ENCODE assay signal across 15 cellular contexts in genomic region chr15:40918146-40918798, GRCh38. TPM values are rescaled to one million over a fixed set of nuclear protein-coding genes. Genes with fewer than 3 reads are reported as not detected.
DNase-seq lines count a peak whose midpoint lies in the region; ATAC-seq and TF ChIP-seq lines count a peak whose summit lies in the region.
"Had no signal": no experiment of that assay in that cellular context is flagged by ENCODE, and none has a peak within 500 bp of the region (broad histone marks: within the 10 kb centered on the region; RNA-seq: fewer than 3 reads in every experiment).

No MANE protein-coding gene starts in this region.

- H3K9me3 ChIP-seq in esophagus (ENCODE audit: control insufficient read depth in 2 of 2, insufficient read depth in 1 of 2, low read depth in 1 of 2, low read length in 1 of 2), result no peaks in the 10 kb centered on the region
- no peaks in the 10 kb centered on the region for H3K9me3 ChIP-seq in mesodermal cell (ENCODE audit: control insufficient read depth, low read length)
- H3K9me3 ChIP-seq in tibial artery, result no peaks in the 10 kb centered on the region
- H3K9me3 ChIP-seq: Peyer's patch had no signal

- H3K27ac Mint-ChIP-seq in T-helper 2 cell treated with Interferon-gamma antibody and Interleukin-4, amounts not matched to agents 5 μg/mL and 100 μg/mL, for 36 hours, result no peak overlapping the region
- no peak overlapping the region for H3K27ac Mint-ChIP-seq in activated T-helper 2 cell treated with anti-CD3 and anti-CD28 coated beads, Interferon-gamma antibody, Interleukin-2, Interleukin-4, amounts not matched to agents 10 μg/mL and 5 μg/mL and 100 μg/mL, durations not matched to agents 14 hours and 24 hours and 36 hours
- H3K27ac Mint-ChIP-seq: activated T-helper 1 cell treated with anti-CD3 and anti-CD28 coated beads, Interleukin-12 subunit alpha, Interleukin-12 subunit beta, Interleukin-2, Interleukin-4 antibody, amounts not matched to agents 30 ng/mL and 10 ng/mL and 1 ng/mL, durations not matched to agents 14 hours and 24 hours and 36 hours; stimulated activated memory B cell treated with anti-CD40 and anti-IgM and Interleukin-4, amounts not matched to agents 10 μg/mL and 1 μg/mL and 100 μg/mL, for 72 hours had no signal

- intact Hi-C loops in left cardiac atrium (cut with DNase I), result no loop called here
- intact Hi-C loops in Right ventricle myocardium superior (cut with DNase I), result no loop called here
- intact Hi-C loops in tibial artery (cut with DNase I; ENCODE audit: low total_unique reads), result no loop called here
- intact Hi-C loops in activated T-helper 2 cell treated with anti-CD3 and anti-CD28 coated beads, Interferon-gamma antibody, Interleukin-2, Interleukin-4, amounts not matched to agents 10 μg/mL and 5 μg/mL and 100 μg/mL, durations not matched to agents 14 hours and 24 hours and 36 hours (cut with micrococcal nuclease), result no loop called here

- H3K36me3 Mint-ChIP-seq in T-helper 2 cell treated with Interferon-gamma antibody and Interleukin-4, amounts not matched to agents 5 μg/mL and 100 μg/mL, for 36 hours (ENCODE audit: low read depth), result no peaks in the 10 kb centered on the region
- H3K36me3 Mint-ChIP-seq in activated T-helper 2 cell treated with anti-CD3 and anti-CD28 coated beads, Interferon-gamma antibody, Interleukin-2, Interleukin-4, amounts not matched to agents 10 μg/mL and 5 μg/mL and 100 μg/mL, durations not matched to agents 14 hours and 24 hours and 36 hours (ENCODE audit: low read depth), result no peaks in the 10 kb centered on the region
- H3K36me3 Mint-ChIP-seq: stimulated activated memory B cell treated with anti-CD40 and anti-IgM and Interleukin-4, amounts not matched to agents 10 μg/mL and 1 μg/mL and 100 μg/mL, for 72 hours had no signal

- ATAC-seq in left cardiac atrium, result peak; percentile 20 to 48
- no peak for ATAC-seq in Right ventricle myocardium superior (ENCODE audit: poor library complexity)
- ATAC-seq: stimulated activated memory B cell treated with anti-CD40 and anti-IgM and Interleukin-4, amounts not matched to agents 10 μg/mL and 1 μg/mL and 100 μg/mL, for 72 hours had no signal

- H3K27me3 ChIP-seq in esophagus (ENCODE audit: control insufficient read depth in 1 of 2, insufficient read depth in 2 of 2, low read length in 2 of 2) (no peaks in the 10 kb centered on the region), tibial artery (no peaks in the 10 kb centered on the region)
- H3K27me3 ChIP-seq: Peyer's patch had no signal

- H3K4me3 ChIP-seq in esophagus (ENCODE audit: low read depth in 1 of 2, low read length in 2 of 2) (no peak overlapping the region), mesodermal cell (ENCODE audit: extremely low read depth, insufficient read depth, low read length, poor library complexity, severe bottlenecking) (no peak overlapping the region), tibial artery (no peak overlapping the region)
- H3K4me3 ChIP-seq: Peyer's patch, smooth muscle cell had no signal

- DNase-seq in left cardiac atrium (peak; percentile 26), Right ventricle myocardium superior (no peak), tibial artery (no peak), midbrain (lab: John Stamatoyannopoulos, UW) (no peak)
- no peak for DNase-seq in T-helper 2 cell treated with Interferon-gamma antibody and Interleukin-4, amounts not matched to agents 5 μg/mL and 100 μg/mL, for 36 hours (ENCODE audit: low spot score)
- DNase-seq in activated T-helper 2 cell treated with anti-CD3 and anti-CD28 coated beads, Interferon-gamma antibody, Interleukin-2, Interleukin-4, amounts not matched to agents 10 μg/mL and 5 μg/mL and 100 μg/mL, durations not matched to agents 14 hours and 24 hours and 36 hours (ENCODE audit: low spot score), result no peak
- DNase-seq: cerebellar nuclear complex, Peyer's patch, SW 1271 had no signal

- WGBS in esophagus, 2 donors, result 79 to 85% methylated on average over 15 of the region's 15 CpGs
- WGBS in mesodermal cell (ENCODE audit: insufficient coverage in 2 of 2), 2 experiments, result 73 to 80% methylated on average over 15 of the region's 15 CpGs

- H3K4me1 Mint-ChIP-seq in T-helper 2 cell treated with Interferon-gamma antibody and Interleukin-4, amounts not matched to agents 5 μg/mL and 100 μg/mL, for 36 hours (ENCODE audit: low read depth), result no peaks in the 10 kb centered on the region
- no peaks in the 10 kb centered on the region for H3K4me1 Mint-ChIP-seq in activated T-helper 2 cell treated with anti-CD3 and anti-CD28 coated beads, Interferon-gamma antibody, Interleukin-2, Interleukin-4, amounts not matched to agents 10 μg/mL and 5 μg/mL and 100 μg/mL, durations not matched to agents 14 hours and 24 hours and 36 hours (ENCODE audit: low read depth)
- H3K4me1 Mint-ChIP-seq: stimulated activated memory B cell treated with anti-CD40 and anti-IgM and Interleukin-4, amounts not matched to agents 10 μg/mL and 1 μg/mL and 100 μg/mL, for 72 hours had no signal

- TF ChIP-seq CTCF in tibial artery (IDR thresholded peaks at IDR 0.05), result no peak

- H3K4me1 ChIP-seq in esophagus (ENCODE audit: control insufficient read depth in 2 of 2, insufficient read depth in 2 of 2, low read length in 1 of 2), result no peaks in the 10 kb centered on the region
- peaks cover 27% of the 10 kb centered on the region for H3K4me1 ChIP-seq in mesodermal cell (ENCODE audit: control insufficient read depth, insufficient read depth, low read length, poor library complexity, severe bottlenecking)
- H3K4me1 ChIP-seq in tibial artery, result no peaks in the 10 kb centered on the region

- peaks cover 6% of the 10 kb centered on the region for H3K27me3 Mint-ChIP-seq in T-helper 2 cell treated with Interferon-gamma antibody and Interleukin-4, amounts not matched to agents 5 μg/mL and 100 μg/mL, for 36 hours (ENCODE audit: low read depth)
- peaks cover 5% of the 10 kb centered on the region for H3K27me3 Mint-ChIP-seq in activated T-helper 2 cell treated with anti-CD3 and anti-CD28 coated beads, Interferon-gamma antibody, Interleukin-2, Interleukin-4, amounts not matched to agents 10 μg/mL and 5 μg/mL and 100 μg/mL, durations not matched to agents 14 hours and 24 hours and 36 hours (ENCODE audit: low read depth)
- H3K27me3 Mint-ChIP-seq: stimulated activated memory B cell treated with anti-CD40 and anti-IgM and Interleukin-4, amounts not matched to agents 10 μg/mL and 1 μg/mL and 100 μg/mL, for 72 hours had no signal

- no peaks in the 10 kb centered on the region for H3K9me3 Mint-ChIP-seq in T-helper 2 cell treated with Interferon-gamma antibody and Interleukin-4, amounts not matched to agents 5 μg/mL and 100 μg/mL, for 36 hours
- no peaks in the 10 kb centered on the region for H3K9me3 Mint-ChIP-seq in activated T-helper 2 cell treated with anti-CD3 and anti-CD28 coated beads, Interferon-gamma antibody, Interleukin-2, Interleukin-4, amounts not matched to agents 10 μg/mL and 5 μg/mL and 100 μg/mL, durations not matched to agents 14 hours and 24 hours and 36 hours
- H3K9me3 Mint-ChIP-seq: activated T-helper 1 cell treated with anti-CD3 and anti-CD28 coated beads, Interleukin-12 subunit alpha, Interleukin-12 subunit beta, Interleukin-2, Interleukin-4 antibody, amounts not matched to agents 30 ng/mL and 10 ng/mL and 1 ng/mL, durations not matched to agents 14 hours and 24 hours and 36 hours; stimulated activated memory B cell treated with anti-CD40 and anti-IgM and Interleukin-4, amounts not matched to agents 10 μg/mL and 1 μg/mL and 100 μg/mL, for 72 hours had no signal

- no peak overlapping the region for H3K4me3 Mint-ChIP-seq in T-helper 2 cell treated with Interferon-gamma antibody and Interleukin-4, amounts not matched to agents 5 μg/mL and 100 μg/mL, for 36 hours
- no peak overlapping the region for H3K4me3 Mint-ChIP-seq in activated T-helper 2 cell treated with anti-CD3 and anti-CD28 coated beads, Interferon-gamma antibody, Interleukin-2, Interleukin-4, amounts not matched to agents 10 μg/mL and 5 μg/mL and 100 μg/mL, durations not matched to agents 14 hours and 24 hours and 36 hours (ENCODE audit: low read depth)
- H3K4me3 Mint-ChIP-seq: activated T-helper 1 cell treated with anti-CD3 and anti-CD28 coated beads, Interleukin-12 subunit alpha, Interleukin-12 subunit beta, Interleukin-2, Interleukin-4 antibody, amounts not matched to agents 30 ng/mL and 10 ng/mL and 1 ng/mL, durations not matched to agents 14 hours and 24 hours and 36 hours; stimulated activated memory B cell treated with anti-CD40 and anti-IgM and Interleukin-4, amounts not matched to agents 10 μg/mL and 1 μg/mL and 100 μg/mL, for 72 hours had no signal

- H3K36me3 ChIP-seq in esophagus (ENCODE audit: control insufficient read depth in 2 of 2, insufficient read depth in 2 of 2, low read length in 1 of 2) (no peaks in the 10 kb centered on the region), mesodermal cell (ENCODE audit: control insufficient read depth, insufficient read depth, low read length) (no peaks in the 10 kb centered on the region), tibial artery (no peaks in the 10 kb centered on the region)
- H3K36me3 ChIP-seq: Peyer's patch had no signal

- H3K27ac ChIP-seq in esophagus (ENCODE audit: low read depth in 2 of 2, low read length in 1 of 2), result peak overlapping the region; percentile 19 to 39
- peak overlapping the region; percentile 62 for H3K27ac ChIP-seq in mesodermal cell (ENCODE audit: low read depth, low read length, severe bottlenecking)
- H3K27ac ChIP-seq in tibial artery, result no peak overlapping the region

RNA-seq across cellular contexts. Expression of gene DLL4, which starts 10.9 kb away (rescaled TPM):
- total RNA-seq in left cardiac atrium (1 to 10 TPM; 8.5 to 9.2 TPM), Right ventricle myocardium superior (10.7 TPM)
- 1 to 10 TPM; 1.8 to 1.9 TPM for polyA plus RNA-seq in esophagus
- polyA plus RNA-seq in mesodermal cell (2013, experiment 1 of 2), result 51.5 TPM
- polyA plus RNA-seq in mesodermal cell (2013, experiment 2 of 2), result 31.4 TPM
- total RNA-seq in activated T-helper 2 cell treated with anti-CD3 and anti-CD28 coated beads, Interferon-gamma antibody, Interleukin-2, Interleukin-4, amounts not matched to agents 10 μg/mL and 5 μg/mL and 100 μg/mL, durations not matched to agents 14 hours and 24 hours and 36 hours, result 0.14 and 0.37 TPM in 2 replicates
- total RNA-seq: osteoblast, smooth muscle cell had no signal
- polyA plus RNA-seq: smooth muscle cell had no signal

RNA-seq across cellular contexts. Expression of gene VPS18, which starts 24.0 kb away (rescaled TPM):
- total RNA-seq in left cardiac atrium (10 to 100 TPM; 17.1 to 23.7 TPM), Right ventricle myocardium superior (18.4 TPM)
- 1 to 10 TPM; 6.8 to 7.6 TPM for polyA plus RNA-seq in esophagus
- polyA plus RNA-seq in mesodermal cell (2013, experiment 1 of 2), result 15.4 TPM
- 14.4 TPM for polyA plus RNA-seq in mesodermal cell (2013, experiment 2 of 2)
- 12.6 and 13.1 TPM in 2 replicates for total RNA-seq in activated T-helper 2 cell treated with anti-CD3 and anti-CD28 coated beads, Interferon-gamma antibody, Interleukin-2, Interleukin-4, amounts not matched to agents 10 μg/mL and 5 μg/mL and 100 μg/mL, durations not matched to agents 14 hours and 24 hours and 36 hours

RNA-seq across cellular contexts. Expression of gene CHAC1, which starts 35.0 kb away (rescaled TPM):
- total RNA-seq in left cardiac atrium, result 1 to 10 TPM; 2.6 to 3.3 TPM
- 0.46 TPM for total RNA-seq in Right ventricle myocardium superior
- polyA plus RNA-seq in esophagus, result 10 to 100 TPM; 21.1 to 70.9 TPM
- 18.9 TPM for polyA plus RNA-seq in mesodermal cell (2013, experiment 1 of 2)
- 18.7 TPM for polyA plus RNA-seq in mesodermal cell (2013, experiment 2 of 2)
- 3.6 and 4.5 TPM in 2 replicates for total RNA-seq in activated T-helper 2 cell treated with anti-CD3 and anti-CD28 coated beads, Interferon-gamma antibody, Interleukin-2, Interleukin-4, amounts not matched to agents 10 μg/mL and 5 μg/mL and 100 μg/mL, durations not matched to agents 14 hours and 24 hours and 36 hours

RNA-seq across cellular contexts. Expression of gene RHOV, which starts 44.2 kb away (rescaled TPM):
- total RNA-seq in left cardiac atrium, result not detected
- not detected for total RNA-seq in Right ventricle myocardium superior
- polyA plus RNA-seq in esophagus, result 100 to 1,000 TPM; 137 to 138 TPM
- not detected for polyA plus RNA-seq in mesodermal cell (2013, experiment 1 of 2)
- not detected for polyA plus RNA-seq in mesodermal cell (2013, experiment 2 of 2)
- total RNA-seq in activated T-helper 2 cell treated with anti-CD3 and anti-CD28 coated beads, Interferon-gamma antibody, Interleukin-2, Interleukin-4, amounts not matched to agents 10 μg/mL and 5 μg/mL and 100 μg/mL, durations not matched to agents 14 hours and 24 hours and 36 hours, result 0.80 and 0.82 TPM in 2 replicates

Comparison
In these comparisons a context has a peak if more than half of its experiments do, and no peak if none do; other contexts are left out.
1. H3K27ac ChIP-seq: peak in esophagus (2 of 2) and mesodermal cell (single experiment); none in tibial artery (0 of 2).